ENCODE assay signal across 15 cellular contexts in genomic region chr15:87959658-87960057, GRCh38.
"Had no signal": no experiment of that assay in that cellular context is flagged by ENCODE, and none has a peak within 500 bp of the region (broad histone marks: within the 10 kb centered on the region; RNA-seq: fewer than 3 reads in every experiment).

No MANE protein-coding gene starts in this region.

- H3K27ac ChIP-seq: HL-60, KMS-11 had no signal

- H3K4me3 ChIP-seq: K562 had no signal

- DNase-seq: Kasumi-1, MM.1S, NCI-H1092 treated with DMSO at 0.1 percent for 48 hours, NCI-H1436, NCI-H187, NCI-H2029 treated with DMSO at 0.1 percent for 48 hours, NCI-H2227 treated with DMSO at 0.1 percent for 48 hours, NCI-H524, NCI-H526 treated with DMSO at 0.1 percent for 48 hours, SHP77, SK-N-SH, SW 1271 had no signal

- H3K9me3 ChIP-seq: SK-N-SH had no signal
